Comparison of ENCODE assay signal across 6 cellular contexts in genomic region chr20:3158968-3159431, GRCh38. TPM values are rescaled to one million over a fixed set of nuclear protein-coding genes. Genes with fewer than 3 reads are reported as not detected.
DNase-seq lines count a peak whose midpoint lies in the region; ATAC-seq and TF ChIP-seq lines count a peak whose summit lies in the region.

No MANE protein-coding gene starts in this region.

- peak overlapping the region; percentile 92 for H3K4me3 ChIP-seq in skeletal muscle satellite cell (ENCODE audit: low read length)

- no peaks in the 10 kb centered on the region for H3K9me3 Mint-ChIP-seq in endothelial cell (ENCODE audit: unreplicated experiment)

- H3K4me2 ChIP-seq in skeletal muscle satellite cell (ENCODE audit: low read length) = peak overlapping the region; percentile 89

- H3K4me1 Mint-ChIP-seq in endothelial cell (ENCODE audit: unreplicated experiment) = peaks cover 19% of the 10 kb centered on the region

- peak overlapping the region; percentile 96 for H3K27ac Mint-ChIP-seq in endothelial cell (ENCODE audit: unreplicated experiment)

- no peak for TF ChIP-seq CTCF in endothelial cell (IDR thresholded peaks at IDR 0.05; ENCODE audit: unreplicated experiment)

- no peaks in the 10 kb centered on the region for H3K9me3 ChIP-seq in skeletal muscle satellite cell (replicated peaks; ENCODE audit: low read length)

- peaks cover 16% of the 10 kb centered on the region for H3K4me1 ChIP-seq in skeletal muscle satellite cell (ENCODE audit: control insufficient read depth, insufficient read depth, low read length)

- peak overlapping the region; percentile 95 for H3K9ac ChIP-seq in skeletal muscle satellite cell (ENCODE audit: low read depth, low read length)

- DNase-seq in left cardiac atrium (no peak), left ventricle myocardium superior (no peak), endothelial cell (ENCODE audit: low spot score) (no peak), 8988T (no peak), HuH-7.5 (ENCODE audit: low spot score) (no peak)

- peaks cover 14% of the 10 kb centered on the region for H3K36me3 ChIP-seq in skeletal muscle satellite cell (ENCODE audit: insufficient read depth, low read length)

- H3K27me3 ChIP-seq in skeletal muscle satellite cell (ENCODE audit: control insufficient read depth, insufficient read depth, low read length) = no peaks in the 10 kb centered on the region

- ATAC-seq in left cardiac atrium (peak; percentile 5 to 17), left ventricle myocardium superior (no peak)

- peak overlapping the region; percentile 97 for H3K4me3 Mint-ChIP-seq in endothelial cell (ENCODE audit: unreplicated experiment)

- intact Hi-C loops in left cardiac atrium (cut with DNase I) (no loop called here), left ventricle myocardium superior (cut with micrococcal nuclease) (no loop called here)

- H3K36me3 Mint-ChIP-seq in endothelial cell (ENCODE audit: low read depth, unreplicated experiment) = peaks cover 4% of the 10 kb centered on the region

- H3K27me3 Mint-ChIP-seq in endothelial cell (ENCODE audit: unreplicated experiment) = peaks cover 8% of the 10 kb centered on the region

RNA-seq across cellular contexts. Expression of gene FASTKD5, which starts 0.7 kb away (rescaled TPM):
- total RNA-seq in left cardiac atrium (10 to 100 TPM; 18.2 to 22.5 TPM), left ventricle myocardium superior (29.1 TPM), endothelial cell (ENCODE audit: unreplicated experiment) (17.2 TPM)
- 10.6 and 12.0 TPM in 2 replicates for total RNA-seq in skeletal muscle satellite cell (2012; rRNA removed)

RNA-seq across cellular contexts. Expression of gene UBOX5, which starts 0.7 kb away (rescaled TPM):
- total RNA-seq in left cardiac atrium (1 to 10 TPM; 3.2 to 4.0 TPM), left ventricle myocardium superior (2.9 TPM), endothelial cell (ENCODE audit: unreplicated experiment) (6.9 TPM)
- total RNA-seq in skeletal muscle satellite cell (2012; rRNA removed) = 2.2 and 2.3 TPM in 2 replicates

RNA-seq across cellular contexts. Expression of gene LZTS3, which starts 14.3 kb away (rescaled TPM):
- total RNA-seq in left cardiac atrium (10 to 100 TPM; 12.0 to 13.2 TPM), left ventricle myocardium superior (17.6 TPM), endothelial cell (ENCODE audit: unreplicated experiment) (6.1 TPM)
- total RNA-seq in skeletal muscle satellite cell (2012; rRNA removed) = 2.4 and 4.1 TPM in 2 replicates

RNA-seq across cellular contexts. Expression of gene DDRGK1, which starts 45.5 kb away (rescaled TPM):
- total RNA-seq in left cardiac atrium (10 to 100 TPM; 39.3 to 44.8 TPM), left ventricle myocardium superior (37.2 TPM), endothelial cell (ENCODE audit: unreplicated experiment) (45.3 TPM)
- 17.0 and 29.4 TPM in 2 replicates for total RNA-seq in skeletal muscle satellite cell (2012; rRNA removed)

RNA-seq across cellular contexts. Expression of gene ITPA, which starts 50.3 kb away (rescaled TPM):
- 10 to 100 TPM; 18.7 to 25.7 TPM for total RNA-seq in left cardiac atrium
- total RNA-seq in left ventricle myocardium superior = 17.2 TPM
- 45.9 TPM for total RNA-seq in endothelial cell (ENCODE audit: unreplicated experiment)
- 32.3 and 38.0 TPM in 2 replicates for total RNA-seq in skeletal muscle satellite cell (2012; rRNA removed)
